Comparison of ENCODE assay signal across 2 cellular contexts in genomic region chr3:41290306-41290705, GRCh38.
TF ChIP-seq lines count a peak whose summit lies in the region.

No MANE protein-coding gene starts in this region.

TF ChIP-seq in GM23338, 12 proteins besides CTCF, POLR2A, EP300 and RAD21:
- TF ChIP-seq CREB1 (CRISPR knock-in tag; IDR thresholded peaks at IDR 0.05; ENCODE audit: low read depth) = no peak
- TF ChIP-seq ZNF114 (CRISPR knock-in tag; IDR thresholded peaks at IDR 0.05) = no peak
- TF ChIP-seq ETS1 (IDR thresholded peaks at IDR 0.05) = no peak
- TF ChIP-seq ZNF462 (CRISPR knock-in tag; IDR thresholded peaks at IDR 0.05) = no peak
- TF ChIP-seq POLR2AphosphoS5 (IDR thresholded peaks at IDR 0.05; ENCODE audit: low read depth) = no peak

TF ChIP-seq in H1, 55 proteins besides CTCF, POLR2A, EP300 and RAD21:
- no peak for TF ChIP-seq CTBP2 (IDR thresholded peaks at IDR 0.05; ENCODE audit: borderline replicate concordance, insufficient read depth, insufficient read length, low read length)
- TF ChIP-seq YY1 (IDR thresholded peaks at IDR 0.05; ENCODE audit: low read depth, low read length) = no peak
- TF ChIP-seq TBP (IDR thresholded peaks at IDR 0.05; ENCODE audit: low read depth, low read length) = no peak
- no peak for TF ChIP-seq KDM5A (IDR thresholded peaks at IDR 0.05; ENCODE audit: low read length)
TF ChIP-seq in H1: peak in this region for 0.
